ENCODE assay signal across 30 cellular contexts in genomic region chr5:88702328-88702727, GRCh38.
"Had no signal": no experiment of that assay in that cellular context is flagged by ENCODE, and none has a peak within 500 bp of the region (broad histone marks: within the 10 kb centered on the region; RNA-seq: fewer than 3 reads in every experiment).

No MANE protein-coding gene starts in this region.

- ATAC-seq: activated CD8-positive, alpha-beta T cell treated with anti-CD3 and anti-CD28 coated beads, Interleukin-2, amount 10 ng/mL, durations not matched to agents 7 days and 5 days; activated naive CD8-positive, alpha-beta T cell treated with anti-CD3 and anti-CD28 coated beads, Interleukin-2, amount 50 U/mL, for 24 hours; body of pancreas; gastrocnemius medialis; left cardiac atrium; mucosa of descending colon; sciatic nerve; stimulated activated memory B cell treated with anti-CD40 and anti-IgM and Interleukin-4, amounts not matched to agents 10 μg/mL and 1 μg/mL and 100 μg/mL, for 72 hours had no signal

- H3K36me3 ChIP-seq: esophagus muscularis mucosa, gastrocnemius medialis, stomach, transverse colon, WERI-Rb-1 had no signal

- H3K9me3 ChIP-seq: body of pancreas, esophagus muscularis mucosa, gastrocnemius medialis, mucosa of descending colon, stomach, transverse colon had no signal

- H3K4me3 ChIP-seq: body of pancreas, esophagus muscularis mucosa, gastrocnemius medialis, mucosa of descending colon, stomach, transverse colon had no signal

- H3K4me1 ChIP-seq: body of pancreas, esophagus muscularis mucosa, gastrocnemius medialis, stomach, transverse colon had no signal

- FAIRE-seq: endothelial cell of umbilical vein, small intestine, TTC549, urothelium cell line had no signal

- H3K27ac ChIP-seq: body of pancreas, esophagus muscularis mucosa, gastrocnemius medialis, stomach, transverse colon, WERI-Rb-1 had no signal

- H3K27me3 ChIP-seq: body of pancreas had no signal

- DNase-seq: activated CD4-positive, alpha-beta T cell treated with anti-CD3 and anti-CD28 coated beads for 1 hour; activated CD4-positive, alpha-beta T cell treated with anti-CD3 and anti-CD28 coated beads, Interleukin-2, amount 50 U/mL, for 1 hour; activated CD8-positive, alpha-beta T cell treated with anti-CD3 and anti-CD28 coated beads, Interleukin-2, amount 10 ng/mL, durations not matched to agents 7 days and 5 days; activated gamma-delta T cell; activated naive CD4-positive, alpha-beta T cell treated with anti-CD3 and anti-CD28 coated beads, Interleukin-2, amount 50 U/mL, for 16 hours; activated naive CD8-positive, alpha-beta T cell treated with anti-CD3 and anti-CD28 coated beads, Interleukin-2, amount 50 U/mL, for 24 hours; body of pancreas; caudate nucleus; dermis blood vessel endothelial cell; effector memory CD4-positive, alpha-beta T cell; gastrocnemius medialis; hypothalamus; islet precursor cell; left cardiac atrium; mesenchymal stem cell; mucosa of descending colon; nephron progenitor cell; occipital lobe; posterior cingulate gyrus; small intestine; stimulated activated CD4-positive, alpha-beta T cell treated with anti-CD3 and anti-CD28 coated beads, Interleukin-2, amount 100 ng/mL, for 24 hours; stomach; transverse colon; WERI-Rb-1 had no signal
